1 cellular context compared by ENCODE assay signal in the genomic region with DNA sequence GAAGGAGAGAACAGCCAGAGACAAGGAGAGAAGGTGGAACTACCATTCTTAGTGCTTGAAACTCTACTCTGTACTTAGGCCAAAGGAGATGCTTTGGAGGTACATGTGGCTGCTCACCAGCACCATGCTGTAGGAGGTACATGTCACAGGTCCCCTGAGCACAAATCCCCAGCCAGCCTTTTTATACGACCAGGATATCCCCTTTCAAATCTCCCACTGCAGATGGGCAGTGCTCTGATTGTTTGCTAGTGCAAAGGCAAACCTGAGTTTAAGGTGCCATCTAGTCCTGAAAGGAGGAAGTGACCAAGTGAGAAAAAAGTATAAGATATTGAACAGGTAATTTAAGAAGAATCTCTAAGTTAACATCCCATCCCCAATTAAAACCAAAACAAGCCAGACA.
TF ChIP-seq lines count a peak whose summit lies in the region.

No MANE protein-coding gene starts in this region.

TF ChIP-seq in Ishikawa, 13 proteins besides CTCF, POLR2A, EP300 and RAD21 (continued from another document):
- no peak for TF ChIP-seq REST (IDR thresholded peaks at IDR 0.05; ENCODE audit: low read depth)
- TF ChIP-seq TCF12 (IDR thresholded peaks at IDR 0.05; ENCODE audit: low read depth): no peak
- TF ChIP-seq ZBTB7A (IDR thresholded peaks at IDR 0.05; ENCODE audit: low read depth): no peak
- TF ChIP-seq CEBPB (IDR thresholded peaks at IDR 0.05): no peak
- TF ChIP-seq, protein P1, sequence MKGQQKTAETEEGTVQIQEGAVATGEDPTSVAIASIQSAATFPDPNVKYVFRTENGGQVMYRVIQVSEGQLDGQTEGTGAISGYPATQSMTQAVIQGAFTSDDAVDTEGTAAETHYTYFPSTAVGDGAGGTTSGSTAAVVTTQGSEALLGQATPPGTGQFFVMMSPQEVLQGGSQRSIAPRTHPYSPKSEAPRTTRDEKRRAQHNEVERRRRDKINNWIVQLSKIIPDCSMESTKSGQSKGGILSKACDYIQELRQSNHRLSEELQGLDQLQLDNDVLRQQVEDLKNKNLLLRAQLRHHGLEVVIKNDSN (IDR thresholded peaks at IDR 0.05): no peak
